In genomic region chr22:21837184-21837979, GRCh38 we compare ENCODE assay signal across 8 cellular contexts. TPM values are rescaled to one million over a fixed set of nuclear protein-coding genes. Genes with fewer than 3 reads are reported as not detected.
DNase-seq lines count a peak whose midpoint lies in the region; ATAC-seq and TF ChIP-seq lines count a peak whose summit lies in the region.

No MANE protein-coding gene starts in this region.

- peak overlapping the region; percentile 3 for H3K27ac ChIP-seq in OCI-LY7 (ENCODE audit: low read depth, low read length, poor library complexity, severe bottlenecking)
- peak overlapping the region; percentile 59 to 80 (median 76) for H3K27ac ChIP-seq in esophagus squamous epithelium

- peak; percentile 71 for DNase-seq in BJ (ENCODE audit: low read depth)
- no peak for DNase-seq in OCI-LY7 (ENCODE audit: low spot score)
- no peak for DNase-seq in esophagus squamous epithelium (lab: John Stamatoyannopoulos, UW)
- DNase-seq in nephron progenitor cell, result no peak
- DNase-seq in activated CD4-positive, CD25-positive, alpha-beta regulatory T cell (lab: John Stamatoyannopoulos, UW), result no peak
- DNase-seq in HUDEP-2 (lab: John Stamatoyannopoulos, UW; ENCODE audit: unreplicated experiment in 76 of 76), result no peak
- DNase-seq in MV-4-11 (lab: John Stamatoyannopoulos, UW), result no peak

- intact Hi-C loops in OCI-LY7 (cut with micrococcal nuclease; ENCODE audit: unreplicated experiment) (no loop called here), esophagus squamous epithelium (cut with DNase I) (no loop called here)

- CTCF ChIA-PET in BJ (lab: Yijun Ruan, JAX) (interaction anchor here (0.6 to 0.7 kb wide), 2 partner anchors 100 to 224 kb away, joined by 3 read pairs; no protein-coding TSS in a partner anchor), OCI-LY7 (lab: Charles Lee; ENCODE audit: unreplicated experiment) (no interaction called here)

- H3K4me1 ChIP-seq in OCI-LY7 (ENCODE audit: insufficient read depth, low read length, poor library complexity, severe bottlenecking) (peaks cover 55% of the 10 kb centered on the region), esophagus squamous epithelium (peaks cover 28 to 59% (median 39%) of the 10 kb centered on the region in 3 donors)

- peaks cover 4% of the 10 kb centered on the region for H3K9me3 Mint-ChIP-seq in nephron progenitor cell

- H3K9me3 ChIP-seq in OCI-LY7 (ENCODE audit: low read length) (no peaks in the 10 kb centered on the region), esophagus squamous epithelium (no peaks in the 10 kb centered on the region)

- POLR2A ChIA-PET in BJ (lab: Charles Lee), result interaction anchor here (0.6 to 0.7 kb wide), 2 partner anchors 12 to 19 kb away, joined by 3 read pairs; no protein-coding TSS in a partner anchor
- POLR2A ChIA-PET in OCI-LY7 (lab: Charles Lee), result interaction anchor here (0.5 kb wide), 1 partner anchor 108 kb away, joined by 3 read pairs; no protein-coding TSS in a partner anchor

- TF ChIP-seq POLR2A in esophagus squamous epithelium (IDR thresholded peaks at IDR 0.05), result no peak

- H3K4me2 ChIP-seq in OCI-LY7 (ENCODE audit: low read length), result peak overlapping the region; percentile 4

- H3K36me3 ChIP-seq in BJ (ENCODE audit: control insufficient read depth, insufficient read depth, low read length) (no peaks in the 10 kb centered on the region), OCI-LY7 (ENCODE audit: insufficient read depth, low read length) (peaks cover 12% of the 10 kb centered on the region; the same call in 1 of the 2 replicates), esophagus squamous epithelium (no peaks in the 10 kb centered on the region)

- no peak for TF ChIP-seq CTCF in BJ (IDR thresholded peaks at IDR 0.05; ENCODE audit: insufficient read depth, low read depth, low read length)
- no peak for TF ChIP-seq CTCF in OCI-LY7 (conservative IDR thresholded peaks at IDR 0.05; ENCODE audit: low read length)
- TF ChIP-seq CTCF in esophagus squamous epithelium (IDR thresholded peaks at IDR 0.05), result no peak
- TF ChIP-seq CTCF in nephron progenitor cell (IDR thresholded peaks at IDR 0.05), result no peak

- no peak overlapping the region for H3K4me3 ChIP-seq in BJ (ENCODE audit: low read depth, low read length)
- no peak overlapping the region for H3K4me3 ChIP-seq in OCI-LY7 (ENCODE audit: low read depth, low read length, poor library complexity, severe bottlenecking)
- no peak overlapping the region for H3K4me3 ChIP-seq in esophagus squamous epithelium

- peaks cover 11% of the 10 kb centered on the region; the same call in 1 of the 2 replicates for H4K20me1 ChIP-seq in OCI-LY7 (ENCODE audit: insufficient read depth, low read length)

- H3K4me3 Mint-ChIP-seq in nephron progenitor cell, result peak overlapping the region; percentile 2

- H3K79me2 ChIP-seq in OCI-LY7 (ENCODE audit: insufficient read depth, low read depth, low read length), result peaks cover 88% of the 10 kb centered on the region

- no peak for ATAC-seq in HG03520 (IDR thresholded peaks at IDR 0.05; ENCODE audit: unreplicated experiment)

- peak overlapping the region; percentile 97 for H3K27ac Mint-ChIP-seq in nephron progenitor cell

- H3K4me1 Mint-ChIP-seq in nephron progenitor cell, result peaks cover 53% of the 10 kb centered on the region

- H3K27me3 ChIP-seq in BJ (ENCODE audit: control insufficient read depth, insufficient read depth, low read length) (no peaks in the 10 kb centered on the region), esophagus squamous epithelium (no peaks in the 10 kb centered on the region)

- H3K27me3 Mint-ChIP-seq in nephron progenitor cell (ENCODE audit: low read depth, poor library complexity), result no peaks in the 10 kb centered on the region

- peaks cover 10% of the 10 kb centered on the region for H3K36me3 Mint-ChIP-seq in nephron progenitor cell (ENCODE audit: low read depth)

- H3K9me2 ChIP-seq in OCI-LY7 (ENCODE audit: insufficient read depth, low read length), result no peaks in the 10 kb centered on the region

- H2AFZ ChIP-seq in OCI-LY7 (ENCODE audit: low read length), result no peak overlapping the region

- BruUV-seq in OCI-LY7 (replicated peaks; lab: Mats Ljungman, UMichigan), result no TSS peak

- 47 to 70% methylated on average over 5 of the region's 5 CpGs for WGBS in esophagus squamous epithelium, 2 donors

RNA-seq across cellular contexts. Expression of gene MAPK1, which starts 30.1 kb away (rescaled TPM):
- 119 and 150 TPM in 2 replicates for polyA plus RNA-seq in BJ (2011; rRNA removed)
- 26.7 and 38.8 TPM in 2 replicates for polyA minus RNA-seq in BJ (2011; rRNA and poly(A)+ RNA removed)
- 28.9 and 39.6 TPM in 2 replicates for total RNA-seq in OCI-LY7 (2014; rRNA removed; shearing (Covaris generic))
- 75.4 and 79.8 TPM in 2 replicates for total RNA-seq in OCI-LY7 (2022)
- 10 to 100 TPM; 36.0 to 57.6 (median 45.0) TPM for total RNA-seq in esophagus squamous epithelium
